ENCODE assay signal across 7 cellular contexts in genomic region chr1:24462128-24462527, GRCh38. TPM values are rescaled to one million over a fixed set of nuclear protein-coding genes. Genes with fewer than 3 reads are reported as not detected.
DNase-seq lines count a peak whose midpoint lies in the region; ATAC-seq, FAIRE-seq and TF ChIP-seq lines count a peak whose summit lies in the region.
"Not testable (repeated sequence)": the region's sequence is repeated elsewhere in the genome, so short reads cannot be mapped to it uniquely, and the experiment has no call there.

No MANE protein-coding gene starts in this region.

- H2AFZ ChIP-seq in endothelial cell of umbilical vein (ENCODE audit: low read depth, low read length), result not testable (repeated sequence)

- intact Hi-C loops in endothelial cell of umbilical vein (cut with micrococcal nuclease), result not testable (repeated sequence)

- peaks cover 70% of the 10 kb centered on the region for H3K36me3 Mint-ChIP-seq in T-cell
- H3K36me3 Mint-ChIP-seq in activated naive CD4-positive, alpha-beta T cell treated with anti-CD3 and anti-CD28 coated beads, Interleukin-2, amount 50 U/mL, for 72 hours, result peaks cover 30 to 57% of the 10 kb centered on the region in 2 donors

- not testable (repeated sequence) for H3K4me2 ChIP-seq in endothelial cell of umbilical vein (ENCODE audit: insufficient read depth, low read length)

- H3K36me3 ChIP-seq in endothelial cell of umbilical vein (ENCODE audit: control insufficient read depth in 2 of 2, extremely low read depth in 1 of 2, insufficient read depth in 2 of 2, low read length in 2 of 2), result not testable (repeated sequence)

- CTCF ChIA-PET in T-cell (lab: Charles Lee), result not testable (repeated sequence)
- CTCF ChIA-PET in endothelial cell of umbilical vein (lab: Charles Lee), result interaction anchor here (1.0 kb wide), 1 partner anchor 68 kb away, joined by 3 read pairs; no protein-coding TSS in a partner anchor

- POLR2A ChIA-PET in T-cell (lab: Charles Lee), result interaction anchor here in 1 of 2 donors (0.5 kb wide), 1 partner anchor 181 kb away, joined by 3 read pairs; the partner anchor contains the start of gene SRRM1
- POLR2A ChIA-PET in endothelial cell of umbilical vein (lab: Charles Lee), result not testable (repeated sequence)

- ATAC-seq in T-cell (replicated peaks in 1 of 4), result not testable (repeated sequence)
- peak in 1 of 2 donors; percentile 43 for ATAC-seq in activated naive CD4-positive, alpha-beta T cell treated with anti-CD3 and anti-CD28 coated beads, Interleukin-2, amount 50 U/mL, for 72 hours

- H3K9me3 Mint-ChIP-seq in T-cell; activated naive CD4-positive, alpha-beta T cell treated with anti-CD3 and anti-CD28 coated beads, Interleukin-2, amount 50 U/mL, for 72 hours: not testable (repeated sequence)

- not testable (repeated sequence) for H3K9ac ChIP-seq in endothelial cell of umbilical vein (replicated peaks; ENCODE audit: extremely low read depth, insufficient read depth, low read length)

- not testable (repeated sequence) for H3K9me1 ChIP-seq in endothelial cell of umbilical vein (replicated peaks; ENCODE audit: control insufficient read depth, extremely low read depth, insufficient read depth, low read length)

- H3K27me3 ChIP-seq in endothelial cell of umbilical vein (ENCODE audit: control insufficient read depth in 2 of 2, insufficient read depth in 2 of 2, low read length in 2 of 2), result not testable (repeated sequence)

- H3K27ac Mint-ChIP-seq in T-cell, result peak overlapping the region; percentile 22 to 76
- H3K27ac Mint-ChIP-seq in activated naive CD4-positive, alpha-beta T cell treated with anti-CD3 and anti-CD28 coated beads, Interleukin-2, amount 50 U/mL, for 72 hours, result peak overlapping the region; percentile 24 to 46

- TF ChIP-seq CTCF in endothelial cell of umbilical vein (IDR thresholded peaks at IDR 0.05; ENCODE audit: extremely low read depth in 1 of 2, insufficient read depth in 1 of 2, low read depth in 1 of 2, low read length in 2 of 2), result not testable (repeated sequence)

- H3K9me3 ChIP-seq in endothelial cell of umbilical vein (replicated peaks; ENCODE audit: control insufficient read depth, insufficient read depth, low read length), result not testable (repeated sequence)

- dilution Hi-C loops in endothelial cell of umbilical vein (cut with MboI; ENCODE audit: extremely low pct_ligation_motif_present, low sequenced_read_pairs), result not testable (repeated sequence)

- not testable (repeated sequence) for H3K4me3 ChIP-seq in endothelial cell of umbilical vein (replicated peaks in 1 of 3; ENCODE audit: insufficient read depth in 1 of 3, low read depth in 1 of 3, low read length in 3 of 3)

- peaks cover 30 to 50% (median 34%) of the 10 kb centered on the region in 3 donors for H3K4me1 Mint-ChIP-seq in T-cell

- not testable (repeated sequence) for H3K79me2 ChIP-seq in endothelial cell of umbilical vein (ENCODE audit: control insufficient read depth, insufficient read depth, low read length)

- not testable (repeated sequence) for H3K4me1 ChIP-seq in endothelial cell of umbilical vein (ENCODE audit: control insufficient read depth, extremely low read depth, insufficient read depth, low read length)

- TF ChIP-seq POLR2A in endothelial cell of umbilical vein (IDR thresholded peaks at IDR 0.05; ENCODE audit: low read depth, low read length), result not testable (repeated sequence)

- not testable (repeated sequence) for BruUV-seq in endothelial cell of umbilical vein (replicated peaks; lab: Mats Ljungman, UMichigan)

- H3K27me3 Mint-ChIP-seq in T-cell, result not testable (repeated sequence)

- H4K20me1 ChIP-seq in endothelial cell of umbilical vein (replicated peaks; ENCODE audit: control insufficient read depth, extremely low read depth, insufficient read depth, low read length), result not testable (repeated sequence)

- not testable (repeated sequence) for H3K27ac ChIP-seq in endothelial cell of umbilical vein (ENCODE audit: insufficient read depth, low read depth, low read length)

- not testable (repeated sequence) for FAIRE-seq in endothelial cell of umbilical vein (lab: Jason Lieb, UNC)

- H3K4me3 Mint-ChIP-seq in T-cell, result not testable (repeated sequence)

- peak; percentile 48 for DNase-seq in DMS53 (lab: John Stamatoyannopoulos, UW)
- peak; percentile 61 for DNase-seq in HCEC 1CT
- DNase-seq in M059J (ENCODE audit: low read depth), result peak; percentile 62
- not testable (repeated sequence) for DNase-seq in T-cell; activated naive CD4-positive, alpha-beta T cell treated with anti-CD3 and anti-CD28 coated beads, Interleukin-2, amount 50 U/mL, for 72 hours (ENCODE audit: low spot score in 2 of 2); endothelial cell of umbilical vein (ENCODE audit: low read depth, low spot score)
- DNase-seq in glomerular visceral epithelial cell (ENCODE audit: extremely low spot score), result peak; percentile 12

TF ChIP-seq in endothelial cell of umbilical vein, 7 proteins besides CTCF, POLR2A, EP300 and RAD21:
- peak; percentile 13 for TF ChIP-seq FOS (IDR thresholded peaks at IDR 0.05; ENCODE audit: borderline replicate concordance, insufficient read depth, low read length)

RNA-seq across cellular contexts. Expression of gene RCAN3, which starts 40.5 kb away (rescaled TPM):
- 11.1 and 11.9 TPM in 2 replicates for total RNA-seq in M059J (2014; rRNA removed; shearing (Covaris generic))
- 100 to 1,000 TPM; 149 to 202 (median 186) TPM for total RNA-seq in T-cell
- 10 to 100 TPM; 43.6 to 51.8 TPM for total RNA-seq in activated naive CD4-positive, alpha-beta T cell treated with anti-CD3 and anti-CD28 coated beads, Interleukin-2, amount 50 U/mL, for 72 hours
- total RNA-seq in endothelial cell of umbilical vein, result 2.7 and 5.1 TPM in 2 replicates
- polyA plus RNA-seq in endothelial cell of umbilical vein, result 0.76 and 0.99 TPM in 2 replicates
- polyA plus RNA-seq in endothelial cell of umbilical vein (2011; cell fraction: cytosol; rRNA removed), result 1.1 and 1.4 TPM in 2 replicates
- 1.2 TPM in 2 replicates for polyA plus RNA-seq in endothelial cell of umbilical vein (2011; cell fraction: nucleus; rRNA removed)
- polyA plus RNA-seq in endothelial cell of umbilical vein (2012), result 1.1 and 1.5 TPM in 2 replicates
- 2.7 TPM in 2 replicates for polyA minus RNA-seq in endothelial cell of umbilical vein
- 5.1 TPM for polyA minus RNA-seq in endothelial cell of umbilical vein (2011; cell fraction: cytosol; rRNA and poly(A)+ RNA removed)
- 0.58 and 0.77 TPM in 2 replicates for polyA minus RNA-seq in endothelial cell of umbilical vein (2011; cell fraction: nucleus; rRNA and poly(A)+ RNA removed)

RNA-seq across cellular contexts. Expression of gene NIPAL3, which starts 46.5 kb away (rescaled TPM):
- 39.6 and 45.0 TPM in 2 replicates for total RNA-seq in M059J (2014; rRNA removed; shearing (Covaris generic))
- 10 to 100 TPM; 49.0 to 71.4 (median 59.7) TPM for total RNA-seq in T-cell
- 10 to 100 TPM; 40.7 to 66.1 TPM for total RNA-seq in activated naive CD4-positive, alpha-beta T cell treated with anti-CD3 and anti-CD28 coated beads, Interleukin-2, amount 50 U/mL, for 72 hours
- total RNA-seq in endothelial cell of umbilical vein, result 14.8 and 16.0 TPM in 2 replicates
- polyA plus RNA-seq in endothelial cell of umbilical vein, result 15.1 and 15.5 TPM in 2 replicates
- 11.1 and 12.2 TPM in 2 replicates for polyA plus RNA-seq in endothelial cell of umbilical vein (2011; cell fraction: cytosol; rRNA removed)
- 10.2 and 11.1 TPM in 2 replicates for polyA plus RNA-seq in endothelial cell of umbilical vein (2011; cell fraction: nucleus; rRNA removed)
- polyA plus RNA-seq in endothelial cell of umbilical vein (2012), result 15.9 and 18.7 TPM in 2 replicates
- 31.4 and 37.3 TPM in 2 replicates for polyA minus RNA-seq in endothelial cell of umbilical vein
- polyA minus RNA-seq in endothelial cell of umbilical vein (2011; cell fraction: cytosol; rRNA and poly(A)+ RNA removed), result 11.9 TPM
- polyA minus RNA-seq in endothelial cell of umbilical vein (2011; cell fraction: nucleus; rRNA and poly(A)+ RNA removed), result 8.0 and 10.2 TPM in 2 replicates

RNA-seq across cellular contexts. Expression of gene STPG1, which starts 48.5 kb away (rescaled TPM):
- total RNA-seq in M059J (2014; rRNA removed; shearing (Covaris generic)), result 3.7 and 8.3 TPM in 2 replicates
- total RNA-seq in T-cell (1 to 10 TPM; 3.4 to 5.6 (median 5.4) TPM), endothelial cell of umbilical vein (5.9 and 10.2 TPM in 2 replicates)
- 1 to 10 TPM; 6.1 to 7.0 TPM for total RNA-seq in activated naive CD4-positive, alpha-beta T cell treated with anti-CD3 and anti-CD28 coated beads, Interleukin-2, amount 50 U/mL, for 72 hours
- 5.6 and 6.3 TPM in 2 replicates for polyA plus RNA-seq in endothelial cell of umbilical vein
- 6.7 and 7.1 TPM in 2 replicates for polyA plus RNA-seq in endothelial cell of umbilical vein (2011; cell fraction: cytosol; rRNA removed)
- polyA plus RNA-seq in endothelial cell of umbilical vein (2011; cell fraction: nucleus; rRNA removed), result 5.6 and 7.1 TPM in 2 replicates
- polyA plus RNA-seq in endothelial cell of umbilical vein (2012), result 5.3 and 5.4 TPM in 2 replicates
- 2.6 and 3.9 TPM in 2 replicates for polyA minus RNA-seq in endothelial cell of umbilical vein
- 2.3 TPM for polyA minus RNA-seq in endothelial cell of umbilical vein (2011; cell fraction: cytosol; rRNA and poly(A)+ RNA removed)
- 3.9 and 5.6 TPM in 2 replicates for polyA minus RNA-seq in endothelial cell of umbilical vein (2011; cell fraction: nucleus; rRNA and poly(A)+ RNA removed)
